ENCODE assay signal across 11 cellular contexts in genomic region chr17:65049085-65049756, GRCh38. TPM values are rescaled to one million over a fixed set of nuclear protein-coding genes. Genes with fewer than 3 reads are reported as not detected.
A peak's percentile ranks its signal among the peaks of the same experiment; 100 is the strongest.
DNase-seq lines count a peak whose midpoint lies in the region; ATAC-seq, FAIRE-seq and TF ChIP-seq lines count a peak whose summit lies in the region.
"Had no signal": no experiment of that assay in that cellular context is flagged by ENCODE, and none has a peak within 500 bp of the region (broad histone marks: within the 10 kb centered on the region; RNA-seq: fewer than 3 reads in every experiment).

No MANE protein-coding gene starts in this region.

- H3K36me3 ChIP-seq in KMS-11 (ENCODE audit: insufficient read depth) = peaks cover 14% of the 10 kb centered on the region; the same call in 1 of the 2 replicates

- H3K4me2 ChIP-seq in KMS-11 = peak overlapping the region; percentile 50
- H3K4me2 ChIP-seq: A549 had no signal

- H3K4me1 ChIP-seq in KMS-11 (ENCODE audit: low read depth, poor library complexity, severe bottlenecking) = peaks cover 63% of the 10 kb centered on the region

- H3K4me1 Mint-ChIP-seq in activated CD4-positive, alpha-beta T cell treated with anti-CD3 and anti-CD28 coated beads, Interleukin-2, amount 10 ng/mL, durations not matched to agents 24 days and 14 days = peaks cover 56% of the 10 kb centered on the region
- H3K4me1 Mint-ChIP-seq in central memory CD8-positive, alpha-beta T cell = peaks cover 73% of the 10 kb centered on the region

- no peaks in the 10 kb centered on the region for H3K9me3 Mint-ChIP-seq in activated CD4-positive, alpha-beta T cell treated with anti-CD3 and anti-CD28 coated beads, Interleukin-2, amount 10 ng/mL, durations not matched to agents 24 days and 14 days
- no peaks in the 10 kb centered on the region for H3K9me3 Mint-ChIP-seq in central memory CD8-positive, alpha-beta T cell

- FAIRE-seq in urothelium cell line (lab: Jason Lieb, UNC) = no peak
- FAIRE-seq: A549 had no signal

- intact Hi-C loops in activated CD4-positive, alpha-beta T cell treated with anti-CD3 and anti-CD28 coated beads, Interleukin-2, amount 10 ng/mL, durations not matched to agents 24 days and 14 days (cut with micrococcal nuclease) = no loop called here

- no peak overlapping the region for H3K9ac ChIP-seq in KMS-11

- no peak for TF ChIP-seq POLR2A in erythroblast (IDR thresholded peaks at IDR 0.05; ENCODE audit: low read length)

- H4K20me1 ChIP-seq in KMS-11 (ENCODE audit: insufficient read depth) = no peaks in the 10 kb centered on the region; the same call in 1 of the 2 replicates

- peaks cover 71% of the 10 kb centered on the region for H3K36me3 Mint-ChIP-seq in activated CD4-positive, alpha-beta T cell treated with anti-CD3 and anti-CD28 coated beads, Interleukin-2, amount 10 ng/mL, durations not matched to agents 24 days and 14 days (ENCODE audit: low read depth)
- peaks cover 67% of the 10 kb centered on the region for H3K36me3 Mint-ChIP-seq in central memory CD8-positive, alpha-beta T cell (ENCODE audit: insufficient read depth)

- TF ChIP-seq CTCF in KMS-11 (conservative IDR thresholded peaks at IDR 0.05; ENCODE audit: low read depth, low read length) = no peak

- H3K4me3 Mint-ChIP-seq in activated CD4-positive, alpha-beta T cell treated with anti-CD3 and anti-CD28 coated beads, Interleukin-2, amount 10 ng/mL, durations not matched to agents 24 days and 14 days = peak overlapping the region; percentile 11
- peak overlapping the region; percentile 19 for H3K4me3 Mint-ChIP-seq in central memory CD8-positive, alpha-beta T cell

- peak; percentile 44 for ATAC-seq in central memory CD8-positive, alpha-beta T cell (replicated peaks; ENCODE audit: extremely low read depth, poor library complexity, severe bottlenecking)
- ATAC-seq in stimulated activated naive CD8-positive, alpha-beta T cell treated with anti-CD3 and anti-CD28 coated beads, Interleukin-15, Interleukin-2, amounts not matched to agents 100 U/mL and 50 U/mL, for 24 hours = peak; percentile 67
- ATAC-seq in GM19455 (IDR thresholded peaks at IDR 0.05; ENCODE audit: unreplicated experiment) = no peak
- ATAC-seq: A549 had no signal

- H3K4me3 ChIP-seq in KMS-11 (IDR thresholded peaks at IDR 0.05; ENCODE audit: insufficient read depth, low read depth, low read length) = no peak overlapping the region
- H3K4me3 ChIP-seq: A549 had no signal

- no peak overlapping the region for H2AFZ ChIP-seq in KMS-11 (ENCODE audit: low read depth)

- peak overlapping the region; percentile 55 for H3K27ac Mint-ChIP-seq in activated CD4-positive, alpha-beta T cell treated with anti-CD3 and anti-CD28 coated beads, Interleukin-2, amount 10 ng/mL, durations not matched to agents 24 days and 14 days
- H3K27ac Mint-ChIP-seq in central memory CD8-positive, alpha-beta T cell (ENCODE audit: low read depth) = peak overlapping the region; percentile 72

- no peaks in the 10 kb centered on the region for H3K27me3 Mint-ChIP-seq in activated CD4-positive, alpha-beta T cell treated with anti-CD3 and anti-CD28 coated beads, Interleukin-2, amount 10 ng/mL, durations not matched to agents 24 days and 14 days
- H3K27me3 Mint-ChIP-seq in central memory CD8-positive, alpha-beta T cell = no peaks in the 10 kb centered on the region

- H3K27me3 ChIP-seq in KMS-11 (ENCODE audit: insufficient read depth, low read depth) = no peaks in the 10 kb centered on the region

- peaks cover 88% of the 10 kb centered on the region for H3K79me2 ChIP-seq in KMS-11 (ENCODE audit: insufficient read depth, low read depth)

- peak; percentile 68 for DNase-seq in activated CD4-positive, alpha-beta T cell treated with anti-CD3 and anti-CD28 coated beads, Interleukin-2, amount 10 ng/mL, durations not matched to agents 24 days and 14 days
- no peak for DNase-seq in activated CD4-positive, alpha-beta T cell treated with anti-CD3 and anti-CD28 coated beads for 4 hours
- no peak for DNase-seq in central memory CD8-positive, alpha-beta T cell (ENCODE audit: low spot score in 2 of 2)
- no peak for DNase-seq in stimulated activated naive CD8-positive, alpha-beta T cell treated with anti-CD3 and anti-CD28 coated beads, Interleukin-15, Interleukin-2, amounts not matched to agents 100 U/mL and 50 U/mL, for 24 hours
- no peak for DNase-seq in urothelium cell line (ENCODE audit: low spot score)
- no peak for DNase-seq in erythroblast (lab: John Stamatoyannopoulos, UW)
- DNase-seq: GDM1; NK-92 treated with Interleukin-12 subunit alpha and Interleukin-12 subunit beta, amount 100 ng/mL, for 24 hours had no signal

- H3K27ac ChIP-seq in KMS-11 = peak overlapping the region; percentile 11; the same call in 1 of the 2 replicates
- H3K27ac ChIP-seq: A549 had no signal

RNA-seq across cellular contexts. Expression of gene GNA13, which starts 7.3 kb away (rescaled TPM):
- total RNA-seq in activated CD4-positive, alpha-beta T cell treated with anti-CD3 and anti-CD28 coated beads, Interleukin-2, amount 10 ng/mL, durations not matched to agents 24 days and 14 days = 51.1 and 52.3 TPM in 2 replicates
